35 cellular contexts compared by ENCODE assay signal in genomic region chr2:238578256-238578655, GRCh38.
"Had no signal": no experiment of that assay in that cellular context is flagged by ENCODE, and none has a peak within 500 bp of the region (broad histone marks: within the 10 kb centered on the region; RNA-seq: fewer than 3 reads in every experiment).

No MANE protein-coding gene starts in this region.

- H3K4me1 ChIP-seq: colonic mucosa, esophagus muscularis mucosa, gastroesophageal sphincter had no signal

- DNase-seq: activated B cell treated with CpG ODN at 0.5 μM for 24 hours; activated CD4-positive, alpha-beta T cell treated with anti-CD3 and anti-CD28 coated beads for 48 hours; activated CD4-positive, alpha-beta T cell treated with anti-CD3 and anti-CD28 coated beads, Interleukin-2, amount 50 U/mL, for 1 hour; activated CD4-positive, alpha-beta T cell treated with anti-CD3 and anti-CD28 coated beads, Interleukin-2, amount 50 U/mL, for 48 hours; activated CD8-positive, alpha-beta memory T cell treated with anti-CD3 and anti-CD28 coated beads for 24 hours; activated CD8-positive, alpha-beta T cell treated with anti-CD3 and anti-CD28 coated beads for 36 hours; activated effector memory CD4-positive, alpha-beta T cell treated with Interleukin-2 at 50 U/mL for 16 hours; activated gamma-delta T cell treated with Interleukin-2 at 50 U/mL for 16 hours; activated naive CD4-positive, alpha-beta T cell treated with anti-CD3 and anti-CD28 coated beads, Interleukin-2, amount 50 U/mL, for 16 hours; activated naive CD4-positive, alpha-beta T cell treated with Interleukin-2 at 50 U/mL for 16 hours; activated T-cell treated with anti-CD3 and anti-CD28 coated beads, Interleukin-2, amount 50 U/mL, for 4 hours; amniotic stem cell; anterior cingulate cortex; brain microvascular endothelial cell; central memory CD4-positive, alpha-beta T cell; cerebellar nuclear complex; colonic mucosa; dorsolateral prefrontal cortex; effector memory CD4-positive, alpha-beta T cell; endodermal cell; foreskin melanocyte; SW 1271; T-cell; T-helper 17 cell; T1000; WERI-Rb-1 had no signal

- H3K4me3 Mint-ChIP-seq: activated B cell treated with CpG ODN at 0.5 μM for 24 hours; activated CD8-positive, alpha-beta T cell treated with anti-CD3 and anti-CD28 coated beads for 36 hours; activated naive CD8-positive, alpha-beta T cell; activated T-cell treated with anti-CD3 and anti-CD28 coated beads, Interleukin-2, amount 50 U/mL, for 4 hours; activated T-helper 17 cell treated with anti-CD3 and anti-CD28 coated beads, Interleukin-2, amount 50 U/mL, for 72 hours; dendritic cell treated with granulocyte-macrophage colony-stimulating factor and Interleukin-4, amounts not matched to agents 40 ng/mL and 50 ng/mL, for 4 days; endodermal cell; T-cell; T-helper 17 cell; T-helper 2 cell treated with Interferon-gamma antibody and Interleukin-4, amounts not matched to agents 5 μg/mL and 100 μg/mL, for 36 hours had no signal

- H3K27me3 ChIP-seq: brain microvascular endothelial cell, colonic mucosa, esophagus muscularis mucosa, gastroesophageal sphincter had no signal

- H3K36me3 Mint-ChIP-seq: activated naive CD8-positive, alpha-beta T cell; T-cell had no signal

- H3K27ac Mint-ChIP-seq: activated B cell treated with CpG ODN at 0.5 μM for 24 hours; activated CD8-positive, alpha-beta T cell treated with anti-CD3 and anti-CD28 coated beads for 36 hours; activated naive CD8-positive, alpha-beta T cell; activated T-helper 17 cell treated with anti-CD3 and anti-CD28 coated beads, Interleukin-2, amount 50 U/mL, for 72 hours; dendritic cell treated with granulocyte-macrophage colony-stimulating factor and Interleukin-4, amounts not matched to agents 40 ng/mL and 50 ng/mL, for 4 days; endodermal cell; T-cell; T-helper 17 cell; T-helper 2 cell treated with Interferon-gamma antibody and Interleukin-4, amounts not matched to agents 5 μg/mL and 100 μg/mL, for 36 hours had no signal

- ATAC-seq: activated CD4-positive, CD25-positive, alpha-beta regulatory T cell treated with anti-CD3 and anti-CD28 coated beads, Interleukin-2, amount 50 U/mL, for 24 hours; activated CD8-positive, alpha-beta T cell treated with anti-CD3 and anti-CD28 coated beads for 36 hours; activated T-cell treated with anti-CD3 and anti-CD28 coated beads, Interleukin-2, amount 50 U/mL, for 4 hours; activated T-helper 17 cell treated with anti-CD3 and anti-CD28 coated beads, Interleukin-2, amount 50 U/mL, for 72 hours; gastroesophageal sphincter; T-cell; T-helper 17 cell had no signal

- H3K9me3 ChIP-seq: colonic mucosa, gastroesophageal sphincter had no signal

- H3K27ac ChIP-seq: brain microvascular endothelial cell, colonic mucosa, dorsolateral prefrontal cortex, esophagus muscularis mucosa, gastroesophageal sphincter, WERI-Rb-1 had no signal

- H3K9me3 Mint-ChIP-seq: activated B cell treated with CpG ODN at 0.5 μM for 24 hours; activated CD8-positive, alpha-beta T cell treated with anti-CD3 and anti-CD28 coated beads for 36 hours; activated T-helper 17 cell treated with anti-CD3 and anti-CD28 coated beads, Interleukin-2, amount 50 U/mL, for 72 hours; dendritic cell treated with granulocyte-macrophage colony-stimulating factor and Interleukin-4, amounts not matched to agents 40 ng/mL and 50 ng/mL, for 4 days; endodermal cell; T-helper 2 cell treated with Interferon-gamma antibody and Interleukin-4, amounts not matched to agents 5 μg/mL and 100 μg/mL, for 36 hours had no signal

- H3K4me1 Mint-ChIP-seq: activated B cell treated with CpG ODN at 0.5 μM for 24 hours; activated T-helper 17 cell treated with anti-CD3 and anti-CD28 coated beads, Interleukin-2, amount 50 U/mL, for 72 hours; endodermal cell; T-cell; T-helper 17 cell had no signal

- FAIRE-seq: astrocyte, bronchial epithelial cell had no signal
